8 cellular contexts compared by ENCODE assay signal in the genomic region with DNA sequence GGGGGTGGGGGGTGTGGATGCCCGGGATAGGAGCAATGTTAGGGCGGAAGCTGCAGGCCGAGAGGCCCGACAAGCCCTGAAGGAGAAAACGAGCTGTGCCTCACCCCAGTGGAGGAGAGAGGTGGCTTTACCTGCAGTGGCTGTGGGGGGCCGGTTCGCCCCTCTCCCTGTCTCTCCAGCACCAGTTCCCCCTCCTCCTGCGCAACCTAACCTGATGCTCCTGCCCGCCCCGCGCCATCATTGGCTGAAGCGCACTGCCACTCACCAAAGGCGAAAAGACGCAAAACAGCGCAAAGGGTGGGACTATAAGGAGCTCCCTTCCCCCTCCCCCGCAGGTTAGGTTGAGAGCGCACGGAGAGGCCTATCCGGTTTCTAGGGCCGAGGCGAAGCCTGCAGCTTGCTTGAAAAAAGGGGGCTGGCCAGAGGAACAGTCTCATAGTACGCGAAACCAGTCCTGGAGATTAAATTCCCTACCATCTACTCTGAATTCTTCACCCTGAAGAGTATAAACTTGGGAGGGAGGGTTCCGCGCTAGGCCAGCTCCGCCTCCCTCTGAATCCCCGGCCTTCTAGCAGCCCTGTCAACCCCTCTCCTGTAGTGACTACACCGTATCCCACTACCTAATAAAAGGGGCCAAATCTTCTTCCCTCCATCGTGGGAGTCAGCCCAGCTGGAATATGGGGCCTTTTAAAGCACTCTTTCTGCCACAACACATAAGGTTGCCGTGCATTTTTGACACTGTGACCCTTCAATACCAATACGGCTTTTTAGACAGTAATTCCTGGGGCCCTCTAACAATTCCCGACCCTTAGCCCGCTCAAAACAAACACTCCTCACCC. TPM values are rescaled to one million over a fixed set of nuclear protein-coding genes. Genes with fewer than 3 reads are reported as not detected.
A peak's percentile ranks its signal among the peaks of the same experiment; 100 is the strongest.
DNase-seq lines count a peak whose midpoint lies in the region; ATAC-seq and TF ChIP-seq lines count a peak whose summit lies in the region.

No MANE protein-coding gene starts in this region.

- no peak for TF ChIP-seq CTCF in BJ (IDR thresholded peaks at IDR 0.05; ENCODE audit: insufficient read depth, low read depth, low read length)

- POLR2A ChIA-PET in BJ (lab: Charles Lee): interaction anchor here (0.6 to 1.0 kb wide), 3 partner anchors 13 to 30 kb away, joined by 3 to 5 read pairs (median 4); a partner anchor contains a TSS

- H3K27ac ChIP-seq in cingulate gyrus (ENCODE audit: low read depth, low read length): peak overlapping the region; percentile 88

- H3K36me3 ChIP-seq in BJ (ENCODE audit: control insufficient read depth, insufficient read depth, low read length): no peaks in the 10 kb centered on the region

- DNase-seq in BJ (ENCODE audit: low read depth) (peak; percentile 83), GM19240 (ENCODE audit: insufficient read length, low spot score) (peak; percentile 90), NCI-H524 (lab: John Stamatoyannopoulos, UW) (peak; percentile 100), kidney tubule cell (ENCODE audit: low spot score) (peak; percentile 98)
- DNase-seq in activated CD4-positive, alpha-beta T cell treated with anti-CD3 and anti-CD28 coated beads for 4 hours: peak; percentile 99 to 100
- DNase-seq in stimulated activated CD4-positive, alpha-beta T cell treated with anti-CD3 and anti-CD28 coated beads, Interleukin-1b, Interleukin-23, amount 100 ng/mL, for 1 hour (ENCODE audit: low read depth in 2 of 2): peak; percentile 96 to 99

- no peaks in the 10 kb centered on the region for H3K27me3 ChIP-seq in BJ (ENCODE audit: control insufficient read depth, insufficient read depth, low read length)

- CTCF ChIA-PET in BJ (lab: Yijun Ruan, JAX): interaction anchor here (0.7 to 1.5 kb wide), 9 partner anchors 12 to 97 kb away, joined by 3 to 6 read pairs (median 3); a partner anchor contains a TSS

- H3K4me3 ChIP-seq in BJ (ENCODE audit: low read depth, low read length): peak overlapping the region; percentile 93

- ATAC-seq in HG03457 (IDR thresholded peaks at IDR 0.05; ENCODE audit: unreplicated experiment): peak; percentile 91

RNA-seq across cellular contexts. Expression of a gene that starts 18.6 kb away (rescaled TPM):
- polyA plus RNA-seq in BJ (2011; rRNA removed): 16.8 and 25.4 TPM in 2 replicates
- 69.2 and 83.3 TPM in 2 replicates for polyA minus RNA-seq in BJ (2011; rRNA and poly(A)+ RNA removed)

RNA-seq across cellular contexts. Expression of a gene that starts 39.5 kb away (rescaled TPM):
- polyA plus RNA-seq in BJ (2011; rRNA removed): 20.3 and 29.9 TPM in 2 replicates
- polyA minus RNA-seq in BJ (2011; rRNA and poly(A)+ RNA removed): 11.9 and 14.3 TPM in 2 replicates

RNA-seq across cellular contexts. Expression of a gene that starts 39.7 kb away (rescaled TPM):
- 105 and 141 TPM in 2 replicates for polyA plus RNA-seq in BJ (2011; rRNA removed)
- 80.1 and 123 TPM in 2 replicates for polyA minus RNA-seq in BJ (2011; rRNA and poly(A)+ RNA removed)

RNA-seq across cellular contexts. Expression of a gene that starts 53.5 kb away (rescaled TPM):
- 31.2 and 57.6 TPM in 2 replicates for polyA plus RNA-seq in BJ (2011; rRNA removed)
- polyA minus RNA-seq in BJ (2011; rRNA and poly(A)+ RNA removed): 46.3 TPM in 2 replicates

Comparison
In these comparisons a context has a peak if more than half of its experiments do, and no peak if none do; other contexts are left out.
1. Peak in every context shown above with its lines: DNase-seq, ATAC-seq, H3K4me3 ChIP-seq and H3K27ac ChIP-seq.